ENCODE assay signal across 16 cellular contexts in genomic region chr10:8393531-8393930, GRCh38.
DNase-seq lines count a peak whose midpoint lies in the region; ATAC-seq and TF ChIP-seq lines count a peak whose summit lies in the region.
"Had no signal": no experiment of that assay in that cellular context is flagged by ENCODE, and none has a peak within 500 bp of the region (broad histone marks: within the 10 kb centered on the region; RNA-seq: fewer than 3 reads in every experiment).

No MANE protein-coding gene starts in this region.

- no peak overlapping the region for H3K4me2 ChIP-seq in Loucy (ENCODE audit: low read depth, low read length, poor library complexity, severe bottlenecking)
- H3K4me2 ChIP-seq: PC-9 had no signal

- H3K27me3 ChIP-seq in Loucy (ENCODE audit: insufficient read depth, low read length, poor library complexity, severe bottlenecking) (no peaks in the 10 kb centered on the region), SJSA1 (replicated peaks) (no peaks in the 10 kb centered on the region)

- H3K79me2 ChIP-seq in Loucy (ENCODE audit: insufficient read depth, low read length), result no peaks in the 10 kb centered on the region

- H3K9me2 ChIP-seq in Loucy (replicated peaks; ENCODE audit: low read depth, low read length), result no peaks in the 10 kb centered on the region

- peak overlapping the region; percentile 72 for H3K27ac ChIP-seq in SJSA1

- no peak for ATAC-seq in GM21528 (IDR thresholded peaks at IDR 0.05; ENCODE audit: low FRiP score, unreplicated experiment)
- no peak for ATAC-seq in GM19324 (IDR thresholded peaks at IDR 0.05; ENCODE audit: low FRiP score, unreplicated experiment)

- DNase-seq in SJSA1 (ENCODE audit: low read depth in 1 of 2, low spot score in 2 of 2) (peak; percentile 66 to 74), epithelial cell of esophagus (ENCODE audit: low read depth) (peak; percentile 41), renal cortical epithelial cell (ENCODE audit: low read depth) (peak; percentile 9), GF-D8 (lab: John Stamatoyannopoulos, UW) (no peak)
- DNase-seq: CD4-positive, CD25-positive, alpha-beta regulatory T cell; DMS53; H9; MV-4-11; NCI-H1417; NCI-H2029; NCI-H2171; NCI-H774 had no signal

- H3K9me3 ChIP-seq in Loucy (ENCODE audit: insufficient read depth, low read depth, low read length) (no peaks in the 10 kb centered on the region), SJSA1 (replicated peaks) (no peaks in the 10 kb centered on the region)

- H3F3A ChIP-seq in Loucy (ENCODE audit: low read depth), result no peaks in the 10 kb centered on the region

- H3K36me3 ChIP-seq in Loucy (ENCODE audit: insufficient read depth, low read length) (no peaks in the 10 kb centered on the region), SJSA1 (no peaks in the 10 kb centered on the region)

- no peak overlapping the region for H3K9ac ChIP-seq in Loucy (ENCODE audit: low read depth, low read length, poor library complexity, severe bottlenecking)

- TF ChIP-seq CTCF in Loucy (conservative IDR thresholded peaks at IDR 0.05; ENCODE audit: low read length) (no peak), epithelial cell of esophagus (IDR thresholded peaks at IDR 0.05; ENCODE audit: insufficient read depth, low read depth, low read length, missing control alignments) (no peak)

- no peaks in the 10 kb centered on the region for H4K20me1 ChIP-seq in Loucy (ENCODE audit: insufficient read depth, low read length, poor library complexity, severe bottlenecking)

- no peak overlapping the region for H3K4me3 ChIP-seq in Loucy (ENCODE audit: low read length, poor library complexity, severe bottlenecking)
- H3K4me3 ChIP-seq in SJSA1, result no peak overlapping the region
- no peak overlapping the region for H3K4me3 ChIP-seq in epithelial cell of esophagus (ENCODE audit: low read length)
- H3K4me3 ChIP-seq: PC-9 had no signal

- peak overlapping the region; percentile 47; the same call in 1 of the 2 replicates for H2AFZ ChIP-seq in Loucy (ENCODE audit: low read length)
- H2AFZ ChIP-seq: PC-9 had no signal

- H3K4me1 ChIP-seq in Loucy (ENCODE audit: insufficient read depth, low read length, poor library complexity, severe bottlenecking), result peaks cover 46% of the 10 kb centered on the region
- peaks cover 59% of the 10 kb centered on the region for H3K4me1 ChIP-seq in SJSA1 (replicated peaks)
